13 cellular contexts compared by ENCODE assay signal in the genomic region with DNA sequence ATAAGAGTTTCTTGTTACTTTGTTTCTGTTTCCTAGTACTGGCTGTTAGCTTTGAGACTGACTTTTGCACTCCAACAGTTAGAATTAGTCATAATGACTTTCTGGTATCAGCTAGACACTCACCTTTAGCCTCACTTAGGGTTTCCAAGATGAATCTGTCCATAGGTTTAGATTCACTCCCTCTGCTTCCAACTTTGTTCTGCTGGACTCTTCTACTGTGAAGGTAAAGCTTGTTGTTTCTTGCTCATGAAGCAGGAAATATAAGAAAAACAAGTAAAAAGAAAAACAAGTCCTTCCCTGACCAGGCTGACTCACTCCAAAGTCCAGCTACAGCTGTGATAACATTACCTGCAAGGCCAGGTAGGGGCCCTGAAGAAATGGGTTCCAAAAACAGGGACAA.
DNase-seq lines count a peak whose midpoint lies in the region; ATAC-seq, FAIRE-seq and TF ChIP-seq lines count a peak whose summit lies in the region.
"Had no signal": no experiment of that assay in that cellular context is flagged by ENCODE, and none has a peak within 500 bp of the region (broad histone marks: within the 10 kb centered on the region; RNA-seq: fewer than 3 reads in every experiment).

No MANE protein-coding gene starts in this region.

- H3K4me2 ChIP-seq in OCI-LY7 (ENCODE audit: low read length) = peak overlapping the region; percentile 99
- H3K4me2 ChIP-seq in endothelial cell of umbilical vein (ENCODE audit: insufficient read depth, low read length) = no peak overlapping the region

- FAIRE-seq in endothelial cell of umbilical vein (lab: Jason Lieb, UNC) = peak; percentile 55

- H3K36me3 ChIP-seq in OCI-LY7 (ENCODE audit: insufficient read depth, low read length) (no peaks in the 10 kb centered on the region), endothelial cell of umbilical vein (ENCODE audit: control insufficient read depth in 2 of 2, extremely low read depth in 1 of 2, insufficient read depth in 2 of 2, low read length in 2 of 2) (no peaks in the 10 kb centered on the region), adrenal gland (replicated peaks in 1 of 2) (no peaks in the 10 kb centered on the region)
- H3K36me3 ChIP-seq: gastroesophageal sphincter had no signal

- H3K36me3 Mint-ChIP-seq in T-helper 1 cell treated with Interleukin-12 subunit alpha and Interleukin-12 subunit beta and Interleukin-4 antibody, amounts not matched to agents 30 μg/mL and 1 μg/mL, for 36 hours (ENCODE audit: low read depth) = peaks cover 14% of the 10 kb centered on the region
- no peaks in the 10 kb centered on the region for H3K36me3 Mint-ChIP-seq in stimulated activated memory B cell treated with anti-CD40 and anti-IgM and Interleukin-4, amounts not matched to agents 10 μg/mL and 1 μg/mL and 100 μg/mL, for 72 hours

- ATAC-seq in stimulated activated memory B cell treated with anti-CD40 and anti-IgM and Interleukin-4, amounts not matched to agents 10 μg/mL and 1 μg/mL and 100 μg/mL, for 72 hours = no peak
- no peak for ATAC-seq in HG02938 (IDR thresholded peaks at IDR 0.05; ENCODE audit: unreplicated experiment)
- ATAC-seq: gastroesophageal sphincter had no signal

- CTCF ChIA-PET in OCI-LY7 (lab: Charles Lee; ENCODE audit: unreplicated experiment) = no interaction called here
- CTCF ChIA-PET in endothelial cell of umbilical vein (lab: Charles Lee) = no interaction called here

- peak overlapping the region; percentile 97 for H3K27ac Mint-ChIP-seq in T-helper 1 cell treated with Interleukin-12 subunit alpha and Interleukin-12 subunit beta and Interleukin-4 antibody, amounts not matched to agents 30 μg/mL and 1 μg/mL, for 36 hours
- H3K27ac Mint-ChIP-seq in stimulated activated memory B cell treated with anti-CD40 and anti-IgM and Interleukin-4, amounts not matched to agents 10 μg/mL and 1 μg/mL and 100 μg/mL, for 72 hours = peak overlapping the region; percentile 97

- no peak for DNase-seq in T-helper 1 cell
- no peak for DNase-seq in OCI-LY7 (ENCODE audit: low spot score)
- DNase-seq in endothelial cell of umbilical vein (ENCODE audit: low read depth, low spot score) = peak; percentile 63
- no peak for DNase-seq in GM19238 (ENCODE audit: insufficient read length, low spot score)
- no peak for DNase-seq in adrenal gland
- DNase-seq: 8988T, cerebellar nuclear complex, DMS53 had no signal

- H3K9me1 ChIP-seq in endothelial cell of umbilical vein (replicated peaks; ENCODE audit: control insufficient read depth, extremely low read depth, insufficient read depth, low read length) = no peaks in the 10 kb centered on the region

- no peaks in the 10 kb centered on the region for H3K27me3 Mint-ChIP-seq in T-helper 1 cell treated with Interleukin-12 subunit alpha and Interleukin-12 subunit beta and Interleukin-4 antibody, amounts not matched to agents 30 μg/mL and 1 μg/mL, for 36 hours (ENCODE audit: low read depth)
- no peaks in the 10 kb centered on the region for H3K27me3 Mint-ChIP-seq in stimulated activated memory B cell treated with anti-CD40 and anti-IgM and Interleukin-4, amounts not matched to agents 10 μg/mL and 1 μg/mL and 100 μg/mL, for 72 hours
- H3K27me3 Mint-ChIP-seq: T-cell had no signal

- H3K4me3 ChIP-seq in OCI-LY7 (ENCODE audit: low read depth, low read length, poor library complexity, severe bottlenecking) (peak overlapping the region; percentile 8), endothelial cell of umbilical vein (replicated peaks in 1 of 3; ENCODE audit: insufficient read depth in 1 of 3, low read depth in 1 of 3, low read length in 3 of 3) (no peak overlapping the region), adrenal gland (no peak overlapping the region)

- BruUV-seq in OCI-LY7 (replicated peaks; lab: Mats Ljungman, UMichigan) (TSS peak; percentile 72), endothelial cell of umbilical vein (replicated peaks; lab: Mats Ljungman, UMichigan) (no TSS peak)

- POLR2A ChIA-PET in OCI-LY7 (lab: Charles Lee) = interaction anchor here (0.8 to 4.2 kb wide), 4 partner anchors 11 to 56 kb away, joined by 3 to 23 read pairs (median 8); no protein-coding TSS in a partner anchor
- POLR2A ChIA-PET in endothelial cell of umbilical vein (lab: Charles Lee) = no interaction called here

- H3K79me2 ChIP-seq in OCI-LY7 (ENCODE audit: insufficient read depth, low read depth, low read length) (no peaks in the 10 kb centered on the region), endothelial cell of umbilical vein (ENCODE audit: control insufficient read depth, insufficient read depth, low read length) (no peaks in the 10 kb centered on the region)

- TF ChIP-seq CTCF in OCI-LY7 (conservative IDR thresholded peaks at IDR 0.05; ENCODE audit: low read length) = no peak
- TF ChIP-seq CTCF in endothelial cell of umbilical vein (IDR thresholded peaks at IDR 0.05; ENCODE audit: extremely low read depth in 1 of 2, insufficient read depth in 1 of 2, low read depth in 1 of 2, low read length in 2 of 2) = no peak
- no peak for TF ChIP-seq CTCF in adrenal gland (IDR thresholded peaks at IDR 0.05)

- H3K4me1 Mint-ChIP-seq in T-helper 1 cell treated with Interleukin-12 subunit alpha and Interleukin-12 subunit beta and Interleukin-4 antibody, amounts not matched to agents 30 μg/mL and 1 μg/mL, for 36 hours (ENCODE audit: low read depth) = peaks cover 46% of the 10 kb centered on the region
- peaks cover 36% of the 10 kb centered on the region for H3K4me1 Mint-ChIP-seq in stimulated activated memory B cell treated with anti-CD40 and anti-IgM and Interleukin-4, amounts not matched to agents 10 μg/mL and 1 μg/mL and 100 μg/mL, for 72 hours

- no peaks in the 10 kb centered on the region for H4K20me1 ChIP-seq in OCI-LY7 (ENCODE audit: insufficient read depth, low read length)
- no peaks in the 10 kb centered on the region for H4K20me1 ChIP-seq in endothelial cell of umbilical vein (replicated peaks; ENCODE audit: control insufficient read depth, extremely low read depth, insufficient read depth, low read length)

- dilution Hi-C loops in endothelial cell of umbilical vein (cut with MboI; ENCODE audit: extremely low pct_ligation_motif_present, low sequenced_read_pairs) = no loop called here

- H3K27me3 ChIP-seq in endothelial cell of umbilical vein (ENCODE audit: control insufficient read depth in 2 of 2, insufficient read depth in 2 of 2, low read length in 2 of 2) (no peaks in the 10 kb centered on the region), adrenal gland (no peaks in the 10 kb centered on the region)
- H3K27me3 ChIP-seq: gastroesophageal sphincter had no signal

- no peaks in the 10 kb centered on the region for H3K9me2 ChIP-seq in OCI-LY7 (ENCODE audit: insufficient read depth, low read length)

- peak overlapping the region; percentile 47 for H3K27ac ChIP-seq in OCI-LY7 (ENCODE audit: low read depth, low read length, poor library complexity, severe bottlenecking)
- H3K27ac ChIP-seq in endothelial cell of umbilical vein (ENCODE audit: insufficient read depth, low read depth, low read length) = no peak overlapping the region
- H3K27ac ChIP-seq in adrenal gland = no peak overlapping the region

- TF ChIP-seq POLR2A in endothelial cell of umbilical vein (IDR thresholded peaks at IDR 0.05; ENCODE audit: low read depth, low read length) (no peak), adrenal gland (IDR thresholded peaks at IDR 0.05) (no peak)

- H3K4me3 Mint-ChIP-seq in T-helper 1 cell treated with Interleukin-12 subunit alpha and Interleukin-12 subunit beta and Interleukin-4 antibody, amounts not matched to agents 30 μg/mL and 1 μg/mL, for 36 hours = peak overlapping the region; percentile 96
- H3K4me3 Mint-ChIP-seq in stimulated activated memory B cell treated with anti-CD40 and anti-IgM and Interleukin-4, amounts not matched to agents 10 μg/mL and 1 μg/mL and 100 μg/mL, for 72 hours = peak overlapping the region; percentile 94

- H3K9me3 Mint-ChIP-seq in T-helper 1 cell treated with Interleukin-12 subunit alpha and Interleukin-12 subunit beta and Interleukin-4 antibody, amounts not matched to agents 30 μg/mL and 1 μg/mL, for 36 hours = no peaks in the 10 kb centered on the region
- H3K9me3 Mint-ChIP-seq in stimulated activated memory B cell treated with anti-CD40 and anti-IgM and Interleukin-4, amounts not matched to agents 10 μg/mL and 1 μg/mL and 100 μg/mL, for 72 hours = no peaks in the 10 kb centered on the region
- H3K9me3 Mint-ChIP-seq: T-cell had no signal

- peaks cover 46% of the 10 kb centered on the region for H3K4me1 ChIP-seq in OCI-LY7 (ENCODE audit: insufficient read depth, low read length, poor library complexity, severe bottlenecking)
- H3K4me1 ChIP-seq in endothelial cell of umbilical vein (ENCODE audit: control insufficient read depth, extremely low read depth, insufficient read depth, low read length) = peaks cover 24% of the 10 kb centered on the region
- H3K4me1 ChIP-seq in adrenal gland (replicated peaks in 1 of 2) = no peaks in the 10 kb centered on the region

- intact Hi-C loops in OCI-LY7 (cut with micrococcal nuclease; ENCODE audit: unreplicated experiment) = loop anchor here (5.0 kb wide), 2 partner anchors 40 to 65 kb away; a partner anchor contains a TSS
- intact Hi-C loops in endothelial cell of umbilical vein (cut with micrococcal nuclease) = loop anchor here (5.0 kb wide), 2 partner anchors 65 to 115 kb away; a partner anchor contains a TSS
- intact Hi-C loops in adrenal gland (cut with DNase I) = no loop called here

- H3K9me3 ChIP-seq in OCI-LY7 (ENCODE audit: low read length) = no peaks in the 10 kb centered on the region
- no peaks in the 10 kb centered on the region for H3K9me3 ChIP-seq in endothelial cell of umbilical vein (replicated peaks; ENCODE audit: control insufficient read depth, insufficient read depth, low read length)
- no peaks in the 10 kb centered on the region for H3K9me3 ChIP-seq in adrenal gland (replicated peaks in 1 of 3)
- H3K9me3 ChIP-seq: gastroesophageal sphincter had no signal

- peak overlapping the region; percentile 91 for H2AFZ ChIP-seq in OCI-LY7 (ENCODE audit: low read length)
- no peak overlapping the region for H2AFZ ChIP-seq in endothelial cell of umbilical vein (ENCODE audit: low read depth, low read length)

- H3K9ac ChIP-seq in endothelial cell of umbilical vein (replicated peaks; ENCODE audit: extremely low read depth, insufficient read depth, low read length) = no peak overlapping the region

TF ChIP-seq in endothelial cell of umbilical vein, 7 proteins besides CTCF, POLR2A, EP300 and RAD21 (continues in another document):
- TF ChIP-seq EZH2 (IDR thresholded peaks at IDR 0.05; ENCODE audit: borderline replicate concordance, low read depth, low read length, severe bottlenecking) = no peak
- no peak for TF ChIP-seq MYC (IDR thresholded peaks at IDR 0.05; ENCODE audit: low read depth, low read length)
- TF ChIP-seq, protein P1, sequence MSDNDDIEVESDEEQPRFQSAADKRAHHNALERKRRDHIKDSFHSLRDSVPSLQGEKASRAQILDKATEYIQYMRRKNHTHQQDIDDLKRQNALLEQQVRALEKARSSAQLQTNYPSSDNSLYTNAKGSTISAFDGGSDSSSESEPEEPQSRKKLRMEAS (IDR thresholded peaks at IDR 0.05; ENCODE audit: insufficient read depth, insufficient read length) = no peak
- TF ChIP-seq GATA2 (IDR thresholded peaks at IDR 0.05; ENCODE audit: insufficient read depth, insufficient read length, low read depth, low read length) = no peak
- TF ChIP-seq FOS (IDR thresholded peaks at IDR 0.05; ENCODE audit: borderline replicate concordance, insufficient read depth, low read length) = no peak
- TF ChIP-seq POLR2AphosphoS5 (IDR thresholded peaks at IDR 0.05; ENCODE audit: insufficient read depth, low read depth, low read length) = no peak

Comparison
In these comparisons a context has a peak if more than half of its experiments do, and no peak if none do; other contexts are left out.
1. intact Hi-C loops: an anchor here in OCI-LY7 (5.0 kb wide) and endothelial cell of umbilical vein (5.0 kb wide); none called in adrenal gland.